8 cellular contexts compared by ENCODE assay signal in the genomic region with DNA sequence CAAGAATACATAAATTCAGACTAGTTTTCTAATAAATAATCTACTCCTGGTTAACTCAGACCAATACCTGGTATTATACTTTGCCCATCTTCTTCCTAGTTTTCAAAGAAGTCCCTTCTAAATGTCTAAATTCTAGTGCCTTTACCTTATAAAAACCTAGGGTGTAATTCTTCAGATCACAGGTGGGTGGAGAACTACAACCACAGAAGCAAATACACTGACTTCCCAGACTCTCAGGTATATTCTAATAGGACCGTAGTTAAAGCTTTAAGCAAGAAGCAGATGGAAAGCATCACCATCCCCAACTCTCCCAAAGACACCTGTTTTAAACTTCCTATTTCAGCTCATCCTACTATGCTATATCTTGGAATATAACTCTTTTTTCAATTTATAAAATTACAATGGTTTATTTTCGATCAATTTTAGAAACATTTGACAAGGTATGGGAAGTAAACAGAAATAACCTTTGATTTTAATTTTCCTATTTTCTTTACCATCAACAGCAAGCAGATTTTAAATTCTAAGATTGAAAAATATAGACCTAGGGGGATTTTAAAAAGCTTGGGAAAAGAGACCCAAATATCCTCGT. TPM values are rescaled to one million over a fixed set of nuclear protein-coding genes. Genes with fewer than 3 reads are reported as not detected.
A peak's percentile ranks its signal among the peaks of the same experiment; 100 is the strongest.
DNase-seq lines count a peak whose midpoint lies in the region; ATAC-seq and TF ChIP-seq lines count a peak whose summit lies in the region.

No MANE protein-coding gene starts in this region.

- H3K23ac ChIP-seq in H9 (ENCODE audit: insufficient read length, low read depth, low read length): no peak overlapping the region

- no peak for ATAC-seq in HG03045 (IDR thresholded peaks at IDR 0.05; ENCODE audit: unreplicated experiment)
- ATAC-seq in stimulated activated memory B cell treated with anti-CD40 and anti-IgM and Interleukin-4, amounts not matched to agents 10 μg/mL and 1 μg/mL and 100 μg/mL, for 72 hours: no peak

- H3K27me3 ChIP-seq in H9 (ENCODE audit: insufficient read depth, low read length): no peaks in the 10 kb centered on the region

- H3K4me1 ChIP-seq in H9 (ENCODE audit: insufficient read depth, low read length): no peaks in the 10 kb centered on the region; the same call in 1 of the 2 replicates

- no peak overlapping the region for H3K4me2 ChIP-seq in H9 (ENCODE audit: insufficient read depth, insufficient read length, low read length)

- H3K4ac ChIP-seq in H9 (ENCODE audit: low read depth, low read length): no peak overlapping the region

- H2BK5ac ChIP-seq in H9 (ENCODE audit: insufficient read length, low read length): no peak overlapping the region

- H4K20me1 ChIP-seq in H9 (ENCODE audit: control insufficient read depth, insufficient read depth, insufficient read length): no peaks in the 10 kb centered on the region

- no peak overlapping the region for H2AFZ ChIP-seq in H9 (ENCODE audit: low read length)

- DNase-seq in GM10266 (ENCODE audit: extremely low spot score) (no peak), H9 (no peak), NCI-H82 (lab: John Stamatoyannopoulos, UW) (peak; percentile 63), fibroblast of mammary gland (ENCODE audit: low read depth) (no peak), AG20443 (ENCODE audit: low spot score) (no peak)
- no peak for DNase-seq in stimulated activated CD4-positive, alpha-beta T cell treated with anti-CD3 and anti-CD28 coated beads, Interleukin-2, amount 100 ng/mL, for 48 hours

- H3K27ac Mint-ChIP-seq in H9: no peak overlapping the region
- H3K27ac Mint-ChIP-seq in stimulated activated memory B cell treated with anti-CD40 and anti-IgM and Interleukin-4, amounts not matched to agents 10 μg/mL and 1 μg/mL and 100 μg/mL, for 72 hours: no peak overlapping the region

- H3K36me3 Mint-ChIP-seq in H9 (ENCODE audit: insufficient read depth in 1 of 3, low read depth in 3 of 3): no peaks in the 10 kb centered on the region
- H3K36me3 Mint-ChIP-seq in stimulated activated memory B cell treated with anti-CD40 and anti-IgM and Interleukin-4, amounts not matched to agents 10 μg/mL and 1 μg/mL and 100 μg/mL, for 72 hours: peaks cover 24% of the 10 kb centered on the region

- H3K79me2 ChIP-seq in H9 (ENCODE audit: insufficient read depth, low read length): no peaks in the 10 kb centered on the region

- no peaks in the 10 kb centered on the region for H3K9me3 Mint-ChIP-seq in H9
- no peaks in the 10 kb centered on the region for H3K9me3 Mint-ChIP-seq in stimulated activated memory B cell treated with anti-CD40 and anti-IgM and Interleukin-4, amounts not matched to agents 10 μg/mL and 1 μg/mL and 100 μg/mL, for 72 hours

- no peak overlapping the region for H3T11ph ChIP-seq in H9 (ENCODE audit: low read length)

- no peak overlapping the region for H2BK15ac ChIP-seq in H9 (ENCODE audit: low read depth, low read length)

- H3K4me3 ChIP-seq in fibroblast of mammary gland (ENCODE audit: control insufficient read depth, low read depth, low read length): no peak overlapping the region

- H3K18ac ChIP-seq in H9 (ENCODE audit: insufficient read length, low read depth, low read length): no peak overlapping the region

- no peak overlapping the region for H3K14ac ChIP-seq in H9 (ENCODE audit: insufficient read depth, low read length)

- no peak overlapping the region for H3K56ac ChIP-seq in H9 (ENCODE audit: insufficient read length, low read depth, low read length)

- no peak overlapping the region for H4K5ac ChIP-seq in H9 (ENCODE audit: insufficient read length, low read depth, low read length)

- no peak overlapping the region for H2BK20ac ChIP-seq in H9 (ENCODE audit: low read depth, low read length, poor library complexity, severe bottlenecking)

- H3K27me3 Mint-ChIP-seq in H9 (ENCODE audit: low read depth): no peaks in the 10 kb centered on the region
- no peaks in the 10 kb centered on the region for H3K27me3 Mint-ChIP-seq in stimulated activated memory B cell treated with anti-CD40 and anti-IgM and Interleukin-4, amounts not matched to agents 10 μg/mL and 1 μg/mL and 100 μg/mL, for 72 hours

- H3K79me1 ChIP-seq in H9 (ENCODE audit: insufficient read depth, low read depth, low read length, poor library complexity, severe bottlenecking): no peaks in the 10 kb centered on the region

- TF ChIP-seq CTCF in GM10266 (IDR thresholded peaks at IDR 0.05; ENCODE audit: control insufficient read depth, insufficient read depth, low read depth, missing control alignments) (peak; percentile 60), H9 (conservative IDR thresholded peaks at IDR 0.05) (peak; percentile 74), fibroblast of mammary gland (conservative IDR thresholded peaks at IDR 0.05; ENCODE audit: control insufficient read depth, insufficient read depth, low read depth, low read length) (peak; percentile 23)

- H2BK120ac ChIP-seq in H9 (ENCODE audit: low read depth, low read length, poor library complexity, severe bottlenecking): no peak overlapping the region

- H4K8ac ChIP-seq in H9 (replicated peaks; ENCODE audit: insufficient read length, low read depth, low read length): no peak overlapping the region

- no CpG with 5 or more reads among the region's 3 CpGs for WGBS in H9 (ENCODE audit: extremely low coverage, insufficient read length, low lambda C conversion rate)

- H4K91ac ChIP-seq in H9 (ENCODE audit: insufficient read length, low read depth, low read length): no peak overlapping the region

- H3K23me2 ChIP-seq in H9 (ENCODE audit: insufficient read length, low read depth, low read length, poor library complexity, severe bottlenecking): no peaks in the 10 kb centered on the region

- peaks cover 9 to 16% of the 10 kb centered on the region in 2 experiments for H3K4me1 Mint-ChIP-seq in H9
- H3K4me1 Mint-ChIP-seq in stimulated activated memory B cell treated with anti-CD40 and anti-IgM and Interleukin-4, amounts not matched to agents 10 μg/mL and 1 μg/mL and 100 μg/mL, for 72 hours: peaks cover 30% of the 10 kb centered on the region

- H2AK5ac ChIP-seq in H9 (ENCODE audit: insufficient read length, low read length): no peak overlapping the region

- H3K9ac ChIP-seq in H9 (ENCODE audit: extremely low read depth, insufficient read length, low read length): no peak overlapping the region

- H3K4me3 Mint-ChIP-seq in H9: no peak overlapping the region
- H3K4me3 Mint-ChIP-seq in stimulated activated memory B cell treated with anti-CD40 and anti-IgM and Interleukin-4, amounts not matched to agents 10 μg/mL and 1 μg/mL and 100 μg/mL, for 72 hours: no peak overlapping the region

- no peaks in the 10 kb centered on the region for H3K9me3 ChIP-seq in H9 (ENCODE audit: control insufficient read depth, low read depth, low read length)

- H2BK12ac ChIP-seq in H9 (ENCODE audit: insufficient read length, low read depth, low read length): no peak overlapping the region

- no peak overlapping the region for H3K27ac ChIP-seq in H9 (ENCODE audit: insufficient read length, low read depth, low read length)

RNA-seq across cellular contexts. Expression of a gene that starts 15.8 kb away (rescaled TPM):
- total RNA-seq in H9 (2021): 1.6 and 1.9 TPM in 2 replicates

Comparison
In these comparisons a context has a peak if more than half of its experiments do, and no peak if none do; other contexts are left out.
1. CTCF ChIP-seq: peak in every context shown above with its lines; median percentile 74 in H9; 60 in GM10266; 23 in fibroblast of mammary gland.